ENCODE assay signal across 8 cellular contexts in the genomic region with DNA sequence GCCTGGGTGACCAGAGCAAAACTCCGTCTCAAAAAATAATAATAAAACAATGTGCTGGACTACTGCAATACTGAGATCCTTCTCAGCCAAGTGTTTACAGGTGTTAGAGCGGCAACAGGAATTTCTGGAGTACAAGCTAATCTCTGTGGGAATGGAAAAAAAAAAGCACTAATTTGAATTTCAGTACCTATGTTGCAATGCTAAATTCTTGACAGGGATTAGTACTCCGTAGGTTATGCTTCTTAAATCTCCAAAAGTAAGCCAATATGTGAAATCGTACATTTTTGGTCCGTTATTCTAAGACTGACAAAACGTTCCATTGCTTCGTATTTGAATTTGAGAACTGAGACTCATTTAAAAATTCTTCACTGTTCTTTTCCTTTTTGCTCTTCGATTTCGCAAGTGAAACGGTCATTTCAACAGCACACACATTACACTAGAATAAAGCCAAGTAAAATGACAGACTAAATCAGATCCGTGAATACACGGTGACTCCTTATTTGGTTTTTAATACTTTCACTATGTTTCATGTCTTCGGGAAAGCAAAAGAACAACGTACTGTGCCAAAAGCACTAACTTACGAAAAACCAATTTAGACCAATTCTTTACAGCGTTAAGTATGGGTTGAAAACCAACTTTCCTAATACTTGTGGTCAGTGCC. TPM values are rescaled to one million over a fixed set of nuclear protein-coding genes. Genes with fewer than 3 reads are reported as not detected.
DNase-seq lines count a peak whose midpoint lies in the region; ATAC-seq and TF ChIP-seq lines count a peak whose summit lies in the region.

No MANE protein-coding gene starts in this region.

- H3K9me3 ChIP-seq in left lung: no peaks in the 10 kb centered on the region
- H3K9me3 ChIP-seq in tibial artery: no peaks in the 10 kb centered on the region

- no peaks in the 10 kb centered on the region for H3K9me3 Mint-ChIP-seq in IgD-negative memory B cell

- peak overlapping the region; percentile 70 to 87 for H3K4me3 ChIP-seq in left lung
- peak overlapping the region; percentile 86 to 99 for H3K4me3 ChIP-seq in tibial artery

- no peaks in the 10 kb centered on the region for H3K27me3 Mint-ChIP-seq in IgD-negative memory B cell

- H3K27me3 ChIP-seq in left lung: no peaks in the 10 kb centered on the region
- H3K27me3 ChIP-seq in tibial artery: no peaks in the 10 kb centered on the region

- TF ChIP-seq CTCF in left lung (IDR thresholded peaks at IDR 0.05) (no peak), tibial artery (IDR thresholded peaks at IDR 0.05) (no peak)

- H3K36me3 ChIP-seq in left lung (peaks cover 0 to 5% of the 10 kb centered on the region in 2 donors), tibial artery (no peaks in the 10 kb centered on the region)

- peak overlapping the region; percentile 56 to 88 (median 88) for H3K27ac Mint-ChIP-seq in IgD-negative memory B cell

- H3K4me1 ChIP-seq in left lung (peaks cover 19 to 55% of the 10 kb centered on the region in 2 donors), tibial artery (peaks cover 10 to 58% (median 44%) of the 10 kb centered on the region in 4 donors)

- peaks cover 8 to 24% (median 14%) of the 10 kb centered on the region in 3 donors for H3K4me1 Mint-ChIP-seq in IgD-negative memory B cell

- DNase-seq in CD1c-positive myeloid dendritic cell (ENCODE audit: extremely low spot score) (peak; percentile 52), amniotic epithelial cell (ENCODE audit: low read depth) (peak; percentile 79), left lung (no peak), tibial artery (no peak), globus pallidus (ENCODE audit: low spot score) (no peak), DMS 273 treated with DMSO at 0.1 percent for 48 hours (lab: John Stamatoyannopoulos, UW) (no peak)

- H3K4me3 Mint-ChIP-seq in IgD-negative memory B cell: peak overlapping the region; percentile 59 to 94 (median 84)

- ATAC-seq in left lung (no peak), GM19463 (IDR thresholded peaks at IDR 0.05; ENCODE audit: unreplicated experiment) (no peak)

- intact Hi-C loops in left lung (cut with DNase I): no loop called here
- intact Hi-C loops in tibial artery (cut with DNase I; ENCODE audit: low total_unique reads): no loop called here

- peaks cover 2% of the 10 kb centered on the region for H3K36me3 Mint-ChIP-seq in IgD-negative memory B cell

- H3K27ac ChIP-seq in left lung (peak overlapping the region; percentile 99), tibial artery (peak overlapping the region; percentile 99 to 100)

RNA-seq across cellular contexts. Expression of gene ATL3, which starts 1.0 kb away (rescaled TPM):
- 16.2 TPM for polyA plus RNA-seq in IgD-negative memory B cell
- 10 to 100 TPM; 76.1 to 98.2 TPM for total RNA-seq in left lung

RNA-seq across cellular contexts. Expression of gene RTN3, which starts 11.1 kb away (rescaled TPM):
- polyA plus RNA-seq in IgD-negative memory B cell: 27.1 TPM
- 100 to 1,000 TPM; 121 to 145 TPM for total RNA-seq in left lung

RNA-seq across cellular contexts. Expression of gene PLAAT3, which starts 56.0 kb away (rescaled TPM):
- 6.5 TPM for polyA plus RNA-seq in IgD-negative memory B cell
- 10 to 100 TPM; 74.2 to 86.4 TPM for total RNA-seq in left lung

Comparison
In these comparisons a context has a peak if more than half of its experiments do, and no peak if none do; other contexts are left out.
1. DNase-seq: peak in CD1c-positive myeloid dendritic cell (single experiment) and amniotic epithelial cell (single experiment); none in left lung (0 of 2), tibial artery (0 of 2), globus pallidus (single experiment) and DMS 273 treated with DMSO at 0.1 percent for 48 hours (single experiment).